ENCODE assay signal across 12 cellular contexts in genomic region chr1:211591980-211592493, GRCh38. TPM values are rescaled to one million over a fixed set of nuclear protein-coding genes. Genes with fewer than 3 reads are reported as not detected.
DNase-seq lines count a peak whose midpoint lies in the region; ATAC-seq, FAIRE-seq and TF ChIP-seq lines count a peak whose summit lies in the region.
"Had no signal": no experiment of that assay in that cellular context is flagged by ENCODE, and none has a peak within 500 bp of the region (broad histone marks: within the 10 kb centered on the region; RNA-seq: fewer than 3 reads in every experiment).

No MANE protein-coding gene starts in this region.

- no peak for TF ChIP-seq RAD21 in K562 (CRISPR knock-in tag; conservative IDR thresholded peaks at IDR 0.05 in 1 of 2, IDR thresholded peaks at IDR 0.05 in 1 of 2)

- POLR2A ChIA-PET in AG04449 (lab: Yijun Ruan, JAX) (interaction anchor here (1.2 kb wide), 1 partner anchor 13 kb away, joined by 3 read pairs; the partner anchor contains the start of gene SLC30A1), K562 (lab: Yijun Ruan, JAX) (interaction anchor here (0.9 to 1.5 kb wide), 4 partner anchors 8 to 21 kb away, joined by 3 to 5 read pairs (median 4); no protein-coding TSS in a partner anchor)

- no peaks in the 10 kb centered on the region for H3K36me3 Mint-ChIP-seq in activated T-cell treated with anti-CD3 and anti-CD28 coated beads, Interleukin-2, amount 50 U/mL, for 72 hours (ENCODE audit: insufficient read depth in 2 of 2)

- H3K4me1 ChIP-seq in K562 (replicated peaks in 1 of 2; ENCODE audit: control insufficient read depth in 2 of 2, insufficient read depth in 2 of 2, low read length in 2 of 2): peaks cover 3 to 17% of the 10 kb centered on the region in 2 experiments; a peak in 3 of 5 replicates
- H3K4me1 ChIP-seq in spleen: peaks cover 0 to 21% (median 6%) of the 10 kb centered on the region in 6 donors

- peaks cover 12% of the 10 kb centered on the region for H3K4me1 Mint-ChIP-seq in activated T-cell treated with anti-CD3 and anti-CD28 coated beads, Interleukin-2, amount 50 U/mL, for 72 hours (ENCODE audit: low read depth)

- ATAC-seq in K562: peak; percentile 29
- no peak for ATAC-seq in activated T-cell treated with anti-CD3 and anti-CD28 coated beads, Interleukin-2, amount 50 U/mL, for 72 hours (replicated peaks in 1 of 2)

- peaks cover 18% of the 10 kb centered on the region for H3K27me3 Mint-ChIP-seq in activated T-cell treated with anti-CD3 and anti-CD28 coated beads, Interleukin-2, amount 50 U/mL, for 72 hours (ENCODE audit: low read depth)

- H3K9me3 Mint-ChIP-seq in activated T-cell treated with anti-CD3 and anti-CD28 coated beads, Interleukin-2, amount 50 U/mL, for 72 hours: no peaks in the 10 kb centered on the region

- TF ChIP-seq POLR2A in K562 (conservative IDR thresholded peaks at IDR 0.05) (no peak), spleen (IDR thresholded peaks at IDR 0.05) (no peak)

- H3K4me3 ChIP-seq in AG04449 (ENCODE audit: low read depth, low read length) (peak overlapping the region; percentile 19), K562 (no peak overlapping the region), spleen (no peak overlapping the region)
- H3K4me3 ChIP-seq: skin epidermis had no signal

- H3K27me3 ChIP-seq in K562 (ENCODE audit: control insufficient read depth in 2 of 2, insufficient read depth in 2 of 2, low read length in 2 of 2) (no peaks in the 10 kb centered on the region), spleen (replicated peaks in 1 of 7) (no peaks in the 10 kb centered on the region)

- no peak overlapping the region; a peak in 1 of 4 replicates for H3K9ac ChIP-seq in K562 (ENCODE audit: insufficient read depth in 1 of 2, low read depth in 2 of 2, low read length in 2 of 2)

- no peaks in the 10 kb centered on the region for H3K9me3 ChIP-seq in K562 (replicated peaks; ENCODE audit: control insufficient read depth, insufficient read depth, low read depth, low read length)
- no peaks in the 10 kb centered on the region for H3K9me3 ChIP-seq in spleen

- TF ChIP-seq CTCF in AG04449 (IDR thresholded peaks at IDR 0.05; ENCODE audit: insufficient read depth, low read length, missing control alignments) (no peak), K562 (IDR thresholded peaks at IDR 0.05 in 2 of 3, conservative IDR thresholded peaks at IDR 0.05 in 1 of 3; ENCODE audit: insufficient read depth in 2 of 3, low read depth in 1 of 3, low read length in 3 of 3) (no peak), spleen (IDR thresholded peaks at IDR 0.05 in 8 of 11, conservative IDR thresholded peaks at IDR 0.05 in 3 of 11) (no peak)

- DNase-seq in AG04449 (ENCODE audit: low read depth, low spot score) (no peak), HTR-8/SVneo (ENCODE audit: insufficient read length, low spot score) (peak; percentile 86), K562 (ENCODE audit: extremely low read depth in 1 of 4, low spot score in 3 of 4) (peak in 2 of 4 experiments; percentile 32 to 34), islet precursor cell (peak; percentile 84), NCI-H1092 (lab: John Stamatoyannopoulos, UW) (no peak), spleen (no peak)
- DNase-seq in NK-92 treated with Interleukin-12 subunit alpha and Interleukin-12 subunit beta, amount 100 ng/mL, for 24 hours (lab: John Stamatoyannopoulos, UW): no peak
- DNase-seq in activated T-cell treated with anti-CD3 and anti-CD28 coated beads, Interleukin-2, amount 50 U/mL, for 72 hours: no peak
- DNase-seq: NCI-H2107, substantia nigra had no signal

- H2AFZ ChIP-seq in K562 (ENCODE audit: low read depth, low read length): no peak overlapping the region

- H4K20me1 ChIP-seq in K562 (replicated peaks; ENCODE audit: control insufficient read depth, insufficient read depth, low read length): no peaks in the 10 kb centered on the region

- no peaks in the 10 kb centered on the region for H3K79me2 ChIP-seq in K562 (ENCODE audit: control insufficient read depth, insufficient read depth, low read length)

- H3K9me1 ChIP-seq in K562 (ENCODE audit: control insufficient read depth, insufficient read depth, low read length): no peaks in the 10 kb centered on the region

- FAIRE-seq in HTR-8/SVneo (lab: Jason Lieb, UNC) (peak; percentile 94), K562 (lab: Jason Lieb, UNC) (peak; percentile 40)
- FAIRE-seq: D721Med had no signal

- in situ Hi-C loops in K562 (cut with MboI): no loop called here

- no peak overlapping the region for H3K4me3 Mint-ChIP-seq in activated T-cell treated with anti-CD3 and anti-CD28 coated beads, Interleukin-2, amount 50 U/mL, for 72 hours

- H3K27ac ChIP-seq in K562 (ENCODE audit: extremely low read depth, low read depth, low read length) (no peak overlapping the region), spleen (peak overlapping the region in 1 of 8 donors; percentile 47)

- H3K4me2 ChIP-seq in K562 (ENCODE audit: insufficient read depth, low read length): peak overlapping the region; percentile 54; the same call in 1 of the 2 replicates

- 8% methylated on average over 5 of the region's 5 CpGs for WGBS in K562 (ENCODE audit: insufficient coverage, low coverage, missing lambda C conversion rate)
- WGBS in spleen, 5 donors: 68 to 77% (median 72%) methylated on average over 5 of the region's 5 CpGs

- intact Hi-C loops in K562 (cut with micrococcal nuclease): no loop called here
- intact Hi-C loops in spleen (cut with DNase I; ENCODE audit: low total_unique reads): no loop called here

- no peak for TF ChIP-seq EP300 in K562 (IDR thresholded peaks at IDR 0.05; ENCODE audit: low read length)

- BruUV-seq in K562 (replicated peaks; lab: Mats Ljungman, UMichigan): no TSS peak

- H3K27ac Mint-ChIP-seq in activated T-cell treated with anti-CD3 and anti-CD28 coated beads, Interleukin-2, amount 50 U/mL, for 72 hours: no peak overlapping the region

- H3K36me3 ChIP-seq in K562 (ENCODE audit: control insufficient read depth, insufficient read depth, low read length) (no peaks in the 10 kb centered on the region), spleen (no peaks in the 10 kb centered on the region)

- CTCF ChIA-PET in AG04449 (lab: Yijun Ruan, JAX): interaction anchor here (0.9 to 1.0 kb wide), 2 partner anchors 33 to 59 kb away, joined by 3 to 4 read pairs; no protein-coding TSS in a partner anchor
- CTCF ChIA-PET in K562 (lab: Yijun Ruan, JAX; ENCODE audit: low intra/inter-chr PET ratio): no interaction called here

TF ChIP-seq in K562, 482 proteins besides CTCF, POLR2A, EP300 and RAD21 (continues in another document):
- TF ChIP-seq C11orf30 (IDR thresholded peaks at IDR 0.05; ENCODE audit: low read depth): peak; percentile 34; the same call in 1 of the 2 replicates
- TF ChIP-seq IRF9 (tag; IDR thresholded peaks at IDR 0.05): no peak
- TF ChIP-seq ZNF316 (IDR thresholded peaks at IDR 0.05): 0 out of 2 replicates have a peak, but pooled peaks have one; percentile 19
- TF ChIP-seq TAL1 (IDR thresholded peaks at IDR 0.05): 0 out of 2 replicates have a peak, but pooled peaks have one; percentile 3
- no peak for TF ChIP-seq NR1H2 (CRISPR knock-in tag; IDR thresholded peaks at IDR 0.05)
- no peak for TF ChIP-seq HMG20B (CRISPR knock-in tag; IDR thresholded peaks at IDR 0.05)
- no peak for TF ChIP-seq MBD2 (IDR thresholded peaks at IDR 0.05; ENCODE audit: borderline replicate concordance, low read depth)
- no peak for TF ChIP-seq RFX1 (IDR thresholded peaks at IDR 0.05)
- peak; percentile 63 for TF ChIP-seq EGR1 (conservative IDR thresholded peaks at IDR 0.05)
- no peak for TF ChIP-seq TOE1 (IDR thresholded peaks at IDR 0.05; ENCODE audit: borderline replicate concordance)
- no peak for TF ChIP-seq TOE1 (CRISPR knock-in tag; IDR thresholded peaks at IDR 0.05; ENCODE audit: borderline replicate concordance, low read depth)

RNA-seq across cellular contexts. Expression of gene SLC30A1, which starts 13.1 kb away (rescaled TPM):
- total RNA-seq in K562 (2011; cell fraction: chromatin; rRNA removed; ENCODE audit: low replicate concordance): 11.4 and 24.0 TPM in 2 replicates
- total RNA-seq in K562 (2011; cell fraction: nucleolus; rRNA removed): 14.2 and 15.8 TPM in 2 replicates
- 19.2 and 26.8 TPM in 2 replicates for total RNA-seq in K562 (2011; cell fraction: nucleoplasm; rRNA removed)
- total RNA-seq in K562 (2014; rRNA removed) (5.0 and 5.4 TPM in 2 replicates), K562 (2014; rRNA removed; fragmentation: Illumina TruSeq; extraction: Trizol) (11.9 and 12.0 TPM in 2 replicates), K562 (2015; rRNA removed; fragmentation: Illumina TruSeq; extraction: Trizol) (13.8 and 14.4 TPM in 2 replicates), K562 (2021) (13.1 and 14.6 TPM in 2 replicates), spleen (10 to 100 TPM; 28.0 to 38.5 (median 32.8) TPM)
- polyA plus RNA-seq in K562 (2011; rRNA removed) (6.6 and 6.7 TPM in 2 replicates), K562 (2014; fragmentation: Illumina TruSeq; extraction: Trizol) (6.4 and 7.9 TPM in 2 replicates), K562 (2014; fragmentation: Nextera tagmentation; extraction: Ambion mirVana) (1 to 10 TPM; 4.1 to 4.2 TPM), K562 (2014; rRNA removed) (4.8 and 5.1 TPM in 2 replicates), spleen (1 to 10 TPM; 3.0 to 5.8 (median 3.3) TPM)
- polyA plus RNA-seq in K562 (2011; cell fraction: cytosol; rRNA removed): 3.2 and 3.5 TPM in 2 replicates
- polyA plus RNA-seq in K562 (2011; cell fraction: nucleus; rRNA removed): 4.1 and 5.4 TPM in 2 replicates
- 4.5 and 8.6 TPM in 2 replicates for polyA plus RNA-seq in K562 (2012)
- polyA minus RNA-seq in K562 (2011; rRNA and poly(A)+ RNA removed): 15.2 and 23.0 TPM in 2 replicates
- 8.5 and 10.6 TPM in 2 replicates for polyA minus RNA-seq in K562 (2011; cell fraction: cytosol; rRNA and poly(A)+ RNA removed)
- polyA minus RNA-seq in K562 (2011; cell fraction: nucleus; rRNA and poly(A)+ RNA removed): 9.6 and 22.0 TPM in 2 replicates
- total RNA-seq in activated T-cell treated with anti-CD3 and anti-CD28 coated beads, Interleukin-2, amount 50 U/mL, for 72 hours: 1 to 10 TPM; 8.0 to 8.6 TPM

Comparison
In these comparisons a context has a peak if more than half of its experiments do, and no peak if none do; other contexts are left out.
1. DNase-seq: peak in HTR-8/SVneo (single experiment) and islet precursor cell (single experiment); none in AG04449 (single experiment), NK-92 treated with Interleukin-12 subunit alpha and Interleukin-12 subunit beta, amount 100 ng/mL, for 24 hours (single experiment), activated T-cell treated with anti-CD3 and anti-CD28 coated beads, Interleukin-2, amount 50 U/mL, for 72 hours (0 of 2), NCI-H1092 (single experiment) and spleen (single experiment).